8 cellular contexts compared by ENCODE assay signal in genomic region chr11:72091292-72091691, GRCh38. TPM values are rescaled to one million over a fixed set of nuclear protein-coding genes. Genes with fewer than 3 reads are reported as not detected.
A peak's percentile ranks its signal among the peaks of the same experiment; 100 is the strongest.
DNase-seq lines count a peak whose midpoint lies in the region; ATAC-seq and TF ChIP-seq lines count a peak whose summit lies in the region.

No MANE protein-coding gene starts in this region.

- no peaks in the 10 kb centered on the region for H3K9me3 Mint-ChIP-seq in Calu3 (ENCODE audit: low read depth, unreplicated experiment)
- no peaks in the 10 kb centered on the region for H3K9me3 Mint-ChIP-seq in activated T-cell treated with anti-CD3 and anti-CD28 coated beads, Interleukin-2, amount 50 U/mL, for 4 hours
- H3K9me3 Mint-ChIP-seq in nephron, result no peaks in the 10 kb centered on the region

- H3K27ac ChIP-seq in esophagus squamous epithelium (peak overlapping the region; percentile 29 to 68 (median 57)), suprapubic skin (no peak overlapping the region)

- TF ChIP-seq POLR2A in esophagus squamous epithelium (IDR thresholded peaks at IDR 0.05) (no peak), suprapubic skin (IDR thresholded peaks at IDR 0.05) (no peak)

- peak; percentile 70 for DNase-seq in Calu3
- peak; percentile 99 for DNase-seq in OCI-M1 (lab: John Stamatoyannopoulos, UW)
- DNase-seq in activated T-cell treated with anti-CD3 and anti-CD28 coated beads, Interleukin-2, amount 50 U/mL, for 4 hours, result peak; percentile 68
- no peak for DNase-seq in esophagus squamous epithelium (lab: John Stamatoyannopoulos, UW)
- DNase-seq in suprapubic skin (ENCODE audit: low spot score in 2 of 2), result peak in 1 of 2 donors; percentile 84

- TF ChIP-seq EP300 in suprapubic skin (IDR thresholded peaks at IDR 0.05), result no peak

- ATAC-seq in HG03039 (IDR thresholded peaks at IDR 0.05; ENCODE audit: unreplicated experiment) (peak; percentile 58), GM18858 (IDR thresholded peaks at IDR 0.05; ENCODE audit: unreplicated experiment) (no peak)
- peak; percentile 92 to 93 for ATAC-seq in activated T-cell treated with anti-CD3 and anti-CD28 coated beads, Interleukin-2, amount 50 U/mL, for 4 hours

- no TSS peak for BruUV-seq in Calu3 (replicated peaks; lab: Mats Ljungman, UMichigan)

- H3K36me3 Mint-ChIP-seq in Calu3 (ENCODE audit: insufficient read depth, unreplicated experiment) (peaks cover 11% of the 10 kb centered on the region), nephron (ENCODE audit: low read depth) (peaks cover 23% of the 10 kb centered on the region)
- no peaks in the 10 kb centered on the region for H3K36me3 Mint-ChIP-seq in activated T-cell treated with anti-CD3 and anti-CD28 coated beads, Interleukin-2, amount 50 U/mL, for 4 hours (ENCODE audit: insufficient read depth)

- no peaks in the 10 kb centered on the region for H3K27me3 ChIP-seq in esophagus squamous epithelium
- H3K27me3 ChIP-seq in suprapubic skin, result no peaks in the 10 kb centered on the region

- H3K9me3 ChIP-seq in esophagus squamous epithelium (no peaks in the 10 kb centered on the region), suprapubic skin (no peaks in the 10 kb centered on the region)

- CTCF ChIA-PET in Calu3 (lab: Charles Lee), result interaction anchor here (0.6 to 2.7 kb wide), 9 partner anchors 8 to 66 kb away, joined by 3 to 40 read pairs (median 3); no protein-coding TSS in a partner anchor

- peak; percentile 76 for TF ChIP-seq CTCF in Calu3 (IDR thresholded peaks at IDR 0.05; ENCODE audit: unreplicated experiment)
- TF ChIP-seq CTCF in esophagus squamous epithelium (IDR thresholded peaks at IDR 0.05), result peak; percentile 72 to 92 (median 90)
- peak; percentile 73 to 85 (median 84) for TF ChIP-seq CTCF in nephron (IDR thresholded peaks at IDR 0.05; ENCODE audit: unreplicated experiment in 3 of 3)
- TF ChIP-seq CTCF in suprapubic skin (IDR thresholded peaks at IDR 0.05), result peak; percentile 83 to 84

- no peak overlapping the region for H3K27ac Mint-ChIP-seq in Calu3 (ENCODE audit: unreplicated experiment)
- peak overlapping the region; percentile 9 to 46 (median 11) for H3K27ac Mint-ChIP-seq in nephron

- H3K36me3 ChIP-seq in esophagus squamous epithelium, result peaks cover 0 to 64% (median 0%) of the 10 kb centered on the region in 3 donors
- peaks cover 45% of the 10 kb centered on the region for H3K36me3 ChIP-seq in suprapubic skin

- WGBS in esophagus squamous epithelium, 2 donors, result 34 to 43% methylated on average over 4 of the region's 4 CpGs
- 23% methylated on average over 4 of the region's 4 CpGs for WGBS in suprapubic skin

- H3K27me3 Mint-ChIP-seq in Calu3 (ENCODE audit: unreplicated experiment) (no peaks in the 10 kb centered on the region), nephron (ENCODE audit: low read depth) (no peaks in the 10 kb centered on the region)
- no peaks in the 10 kb centered on the region for H3K27me3 Mint-ChIP-seq in activated T-cell treated with anti-CD3 and anti-CD28 coated beads, Interleukin-2, amount 50 U/mL, for 4 hours (ENCODE audit: low read depth)

- H3K4me1 Mint-ChIP-seq in Calu3 (ENCODE audit: low read depth, unreplicated experiment) (peaks cover 10% of the 10 kb centered on the region), nephron (peaks cover 6% of the 10 kb centered on the region)
- H3K4me1 Mint-ChIP-seq in activated T-cell treated with anti-CD3 and anti-CD28 coated beads, Interleukin-2, amount 50 U/mL, for 4 hours (ENCODE audit: low read depth), result peaks cover 13% of the 10 kb centered on the region

- H3K4me3 Mint-ChIP-seq in Calu3 (ENCODE audit: low read depth, unreplicated experiment), result no peak overlapping the region
- no peak overlapping the region for H3K4me3 Mint-ChIP-seq in activated T-cell treated with anti-CD3 and anti-CD28 coated beads, Interleukin-2, amount 50 U/mL, for 4 hours
- no peak overlapping the region for H3K4me3 Mint-ChIP-seq in nephron

- intact Hi-C loops in Calu3 (cut with micrococcal nuclease; ENCODE audit: unreplicated experiment) (loop anchor here (1.0 kb wide), 1 partner anchor 66 kb away; no protein-coding TSS in a partner anchor), esophagus squamous epithelium (cut with DNase I) (loop anchor here (5.0 kb wide), 1 partner anchor 69 kb away; no protein-coding TSS in a partner anchor)

- H3K4me1 ChIP-seq in esophagus squamous epithelium (peaks cover 0 to 27% (median 6%) of the 10 kb centered on the region in 3 donors), suprapubic skin (peaks cover 12% of the 10 kb centered on the region)

- H3K4me3 ChIP-seq in esophagus squamous epithelium (no peak overlapping the region), suprapubic skin (no peak overlapping the region)

RNA-seq across cellular contexts. Expression of gene LRRC51, which starts 10.6 kb away (rescaled TPM):
- total RNA-seq in Calu3 (2022) (8.5 and 11.0 TPM in 2 replicates), esophagus squamous epithelium (1 to 10 TPM; 2.1 to 4.2 (median 3.2) TPM), suprapubic skin (1 to 10 TPM; 3.7 to 9.9 (median 6.6) TPM)
- total RNA-seq in activated T-cell treated with anti-CD3 and anti-CD28 coated beads, Interleukin-2, amount 50 U/mL, for 4 hours, result 1 to 10 TPM; 3.3 to 7.7 (median 7.3) TPM

RNA-seq across cellular contexts. Expression of gene NUMA1, which starts 10.9 kb away (rescaled TPM):
- total RNA-seq in Calu3 (2022) (140 and 146 TPM in 2 replicates), esophagus squamous epithelium (100 to 1,000 TPM; 142 to 237 (median 177) TPM), suprapubic skin (100 to 1,000 TPM; 296 to 845 (median 452) TPM)
- 10 to 100 TPM; 80.8 to 90.6 (median 85.3) TPM for total RNA-seq in activated T-cell treated with anti-CD3 and anti-CD28 coated beads, Interleukin-2, amount 50 U/mL, for 4 hours

RNA-seq across cellular contexts. Expression of gene LAMTOR1, which starts 11.8 kb away (rescaled TPM):
- total RNA-seq in Calu3 (2022) (67.1 and 73.5 TPM in 2 replicates), esophagus squamous epithelium (10 to 100 TPM; 80.1 to 99.1 (median 97.7) TPM), suprapubic skin (100 to 1,000 TPM in 2 of 4 donors, 10 to 100 TPM in 2; 64.5 to 111 (median 101) TPM)
- 10 to 100 TPM; 77.6 to 82.1 (median 78.2) TPM for total RNA-seq in activated T-cell treated with anti-CD3 and anti-CD28 coated beads, Interleukin-2, amount 50 U/mL, for 4 hours

RNA-seq across cellular contexts. Expression of gene TOMT, which starts 14.4 kb away (rescaled TPM):
- not detected in 2 replicates for total RNA-seq in Calu3 (2022)
- not detected for total RNA-seq in activated T-cell treated with anti-CD3 and anti-CD28 coated beads, Interleukin-2, amount 50 U/mL, for 4 hours
- total RNA-seq in esophagus squamous epithelium, result not detected
- total RNA-seq in suprapubic skin, result not detected

RNA-seq across cellular contexts. Expression of gene ANAPC15, which starts 21.2 kb away (rescaled TPM):
- total RNA-seq in Calu3 (2022) (25.8 and 29.4 TPM in 2 replicates), esophagus squamous epithelium (10 to 100 TPM; 17.7 to 35.3 (median 23.5) TPM), suprapubic skin (10 to 100 TPM; 20.6 to 32.1 (median 25.6) TPM)
- total RNA-seq in activated T-cell treated with anti-CD3 and anti-CD28 coated beads, Interleukin-2, amount 50 U/mL, for 4 hours, result 10 to 100 TPM; 56.2 to 68.9 (median 58.9) TPM
